ENCODE assay signal across 7 cellular contexts in the genomic region with DNA sequence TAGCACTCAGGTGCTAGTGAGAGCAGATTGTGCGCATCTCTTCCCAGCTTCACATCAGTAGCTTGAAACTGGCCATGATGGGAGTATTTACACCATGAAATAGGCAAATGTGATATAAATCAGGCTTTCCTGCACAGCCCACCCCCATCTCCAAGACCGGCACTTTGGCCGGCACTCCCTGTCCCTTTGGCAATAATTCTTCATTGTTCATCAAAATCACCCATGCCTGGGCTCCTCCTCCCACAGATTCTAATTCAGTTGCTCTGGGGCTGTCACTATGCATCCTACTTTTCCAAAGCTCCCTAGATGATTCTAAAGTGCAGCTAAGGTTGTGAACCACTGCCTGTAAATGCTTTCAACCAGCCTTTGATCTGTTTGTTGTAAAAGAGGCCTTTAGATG.
"Had no signal": no experiment of that assay in that cellular context is flagged by ENCODE, and none has a peak within 500 bp of the region (broad histone marks: within the 10 kb centered on the region; RNA-seq: fewer than 3 reads in every experiment).

No MANE protein-coding gene starts in this region.

- H3K9me3 Mint-ChIP-seq: H9 had no signal

- H3K27ac Mint-ChIP-seq: H9 had no signal

- H3K9ac ChIP-seq: GM23248 had no signal

- H3K27ac ChIP-seq: GM23248 had no signal

- H3K4me3 Mint-ChIP-seq: H9 had no signal

- H3K4me1 Mint-ChIP-seq: H9 had no signal

- H3K4me3 ChIP-seq: GM23248, K562 had no signal

- DNase-seq: GM23248, H9, HCEC 1CT, IMR-90 had no signal

- FAIRE-seq: H1, H54, K562 had no signal

- H2AFZ ChIP-seq: GM23248 had no signal
